21 cellular contexts compared by ENCODE assay signal in the genomic region with DNA sequence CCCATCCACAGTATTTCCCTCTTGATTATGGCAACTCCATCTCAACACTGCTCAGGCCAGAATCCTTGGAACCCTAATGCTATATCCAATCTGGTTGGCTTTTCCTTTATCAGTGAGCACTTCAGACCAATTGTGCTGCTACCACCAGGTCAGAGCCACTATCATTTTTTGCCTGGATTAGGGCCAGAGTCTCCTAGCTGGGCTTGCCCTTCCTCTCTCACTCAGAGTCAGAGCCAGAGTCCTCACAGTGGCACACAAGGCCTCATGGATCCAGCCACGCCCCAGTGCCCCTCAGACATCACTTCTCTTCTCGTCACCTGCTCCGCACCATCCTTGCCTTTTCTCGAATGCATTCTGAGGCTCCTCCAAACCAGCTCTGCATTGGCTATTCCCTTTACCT.
"Had no signal": no experiment of that assay in that cellular context is flagged by ENCODE, and none has a peak within 500 bp of the region (broad histone marks: within the 10 kb centered on the region; RNA-seq: fewer than 3 reads in every experiment).

No MANE protein-coding gene starts in this region.

- H3K27me3 Mint-ChIP-seq: activated CD8-positive, alpha-beta T cell treated with anti-CD3 and anti-CD28 coated beads for 36 hours; activated naive CD4-positive, alpha-beta T cell treated with anti-CD3 and anti-CD28 coated beads, Interleukin-2, amount 10 ng/mL, durations not matched to agents 7 days and 5 days; activated naive CD8-positive, alpha-beta T cell treated with anti-CD3 and anti-CD28 coated beads for 36 hours had no signal

- H3K27me3 ChIP-seq: brain microvascular endothelial cell had no signal

- H3K4me1 Mint-ChIP-seq: activated naive CD4-positive, alpha-beta T cell treated with anti-CD3 and anti-CD28 coated beads, Interleukin-2, amount 10 ng/mL, durations not matched to agents 7 days and 5 days had no signal

- H3K27ac Mint-ChIP-seq: activated CD8-positive, alpha-beta T cell treated with anti-CD3 and anti-CD28 coated beads for 36 hours; activated naive CD4-positive, alpha-beta T cell treated with anti-CD3 and anti-CD28 coated beads, Interleukin-2, amount 10 ng/mL, durations not matched to agents 7 days and 5 days; activated naive CD8-positive, alpha-beta T cell treated with anti-CD3 and anti-CD28 coated beads for 36 hours; activated T-cell treated with anti-CD3 and anti-CD28 coated beads, Interleukin-2, amount 50 U/mL, for 72 hours; activated T-helper 2 cell treated with anti-CD3 and anti-CD28 coated beads, Interferon-gamma antibody, Interleukin-2, Interleukin-4, amounts not matched to agents 10 μg/mL and 5 μg/mL and 100 μg/mL, durations not matched to agents 14 hours and 24 hours and 36 hours; T-helper 1 cell treated with Interleukin-12 subunit alpha and Interleukin-12 subunit beta and Interleukin-4 antibody, amounts not matched to agents 30 μg/mL and 1 μg/mL, for 36 hours had no signal

- ATAC-seq: activated CD4-positive, CD25-positive, alpha-beta regulatory T cell treated with anti-CD3 and anti-CD28 coated beads, Interleukin-2, amount 50 U/mL, for 24 hours; activated CD8-positive, alpha-beta T cell treated with anti-CD3 and anti-CD28 coated beads for 36 hours; activated T-cell treated with anti-CD3 and anti-CD28 coated beads, Interleukin-2, amount 50 U/mL, for 72 hours had no signal

- H3K27ac ChIP-seq: brain microvascular endothelial cell, PC-9 had no signal

- H3K4me3 ChIP-seq: PC-9 had no signal

- H3K9me3 Mint-ChIP-seq: activated CD8-positive, alpha-beta T cell treated with anti-CD3 and anti-CD28 coated beads for 36 hours; activated naive CD4-positive, alpha-beta T cell treated with anti-CD3 and anti-CD28 coated beads, Interleukin-2, amount 10 ng/mL, durations not matched to agents 7 days and 5 days; activated naive CD8-positive, alpha-beta T cell treated with anti-CD3 and anti-CD28 coated beads for 36 hours; activated T-cell treated with anti-CD3 and anti-CD28 coated beads, Interleukin-2, amount 50 U/mL, for 72 hours; activated T-helper 2 cell treated with anti-CD3 and anti-CD28 coated beads, Interferon-gamma antibody, Interleukin-2, Interleukin-4, amounts not matched to agents 10 μg/mL and 5 μg/mL and 100 μg/mL, durations not matched to agents 14 hours and 24 hours and 36 hours; T-helper 1 cell treated with Interleukin-12 subunit alpha and Interleukin-12 subunit beta and Interleukin-4 antibody, amounts not matched to agents 30 μg/mL and 1 μg/mL, for 36 hours had no signal

- H3K4me3 Mint-ChIP-seq: activated CD8-positive, alpha-beta T cell treated with anti-CD3 and anti-CD28 coated beads for 36 hours; activated naive CD4-positive, alpha-beta T cell treated with anti-CD3 and anti-CD28 coated beads, Interleukin-2, amount 10 ng/mL, durations not matched to agents 7 days and 5 days; activated naive CD8-positive, alpha-beta T cell treated with anti-CD3 and anti-CD28 coated beads for 36 hours; activated T-cell treated with anti-CD3 and anti-CD28 coated beads, Interleukin-2, amount 50 U/mL, for 72 hours; T-helper 1 cell treated with Interleukin-12 subunit alpha and Interleukin-12 subunit beta and Interleukin-4 antibody, amounts not matched to agents 30 μg/mL and 1 μg/mL, for 36 hours had no signal

- DNase-seq: activated CD4-positive, alpha-beta T cell treated with anti-CD3 and anti-CD28 coated beads for 4 hours; activated CD8-positive, alpha-beta memory T cell treated with anti-CD3 and anti-CD28 coated beads, Interleukin-2, amount 50 U/mL, for 4 hours; activated CD8-positive, alpha-beta T cell treated with anti-CD3 and anti-CD28 coated beads for 36 hours; activated gamma-delta T cell treated with Interleukin-2 at 50 U/mL for 16 hours; activated naive CD4-positive, alpha-beta T cell treated with anti-CD3 and anti-CD28 coated beads, Interleukin-2, amount 10 ng/mL, durations not matched to agents 7 days and 5 days; activated naive CD8-positive, alpha-beta T cell treated with anti-CD3 and anti-CD28 coated beads for 36 hours; activated T-cell treated with anti-CD3 and anti-CD28 coated beads, Interleukin-2, amount 50 U/mL, for 72 hours; brain microvascular endothelial cell; Karpas-422; MM.1S; NCI-H1105 treated with DMSO at 0.1 percent for 48 hours; NCI-H1436 treated with DMSO at 0.1 percent for 48 hours; NCI-H187 treated with DMSO at 0.1 percent for 48 hours; NCI-H2081 treated with DMSO at 0.1 percent for 48 hours; NCI-H446; NCI-H524; PC-9; SHP77 treated with DMSO at 0.1 percent for 48 hours had no signal
